28 cellular contexts compared by ENCODE assay signal in the genomic region with DNA sequence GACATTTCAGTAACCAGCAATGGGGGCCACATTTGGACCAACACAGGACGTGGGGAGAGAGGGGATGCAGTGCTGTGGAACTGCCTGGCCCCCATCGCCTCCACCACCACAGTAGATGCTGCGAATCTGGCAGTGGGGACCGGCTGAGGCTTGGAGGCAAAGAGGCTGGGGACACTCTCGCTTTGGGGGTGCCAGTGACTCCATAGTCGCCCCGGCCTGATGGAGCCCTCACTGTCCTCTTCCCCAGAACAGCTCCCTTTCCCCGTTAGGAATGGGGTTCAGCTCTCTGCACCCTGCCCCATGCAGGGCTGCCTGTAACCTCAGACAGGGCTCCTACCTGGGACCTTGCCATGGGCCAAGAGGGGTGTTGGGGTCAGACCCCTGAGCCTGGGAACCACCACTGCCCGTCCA. TPM values are rescaled to one million over a fixed set of nuclear protein-coding genes. Genes with fewer than 3 reads are reported as not detected.
DNase-seq lines count a peak whose midpoint lies in the region; ATAC-seq, FAIRE-seq and TF ChIP-seq lines count a peak whose summit lies in the region.
"Had no signal": no experiment of that assay in that cellular context is flagged by ENCODE, and none has a peak within 500 bp of the region (broad histone marks: within the 10 kb centered on the region; RNA-seq: fewer than 3 reads in every experiment).

No MANE protein-coding gene starts in this region.

- H3K9ac ChIP-seq in kidney (ENCODE audit: low read length in 2 of 2): no peak overlapping the region

- no peak overlapping the region for H3K27ac ChIP-seq in right atrium auricular region
- H3K27ac ChIP-seq in RWPE2 (ENCODE audit: poor library complexity, severe bottlenecking): peak overlapping the region; percentile 14
- no peak overlapping the region for H3K27ac ChIP-seq in kidney (ENCODE audit: low read depth in 2 of 2, low read length in 2 of 2)
- H3K27ac ChIP-seq in upper lobe of right lung: no peak overlapping the region
- H3K27ac ChIP-seq: uterus had no signal

- H3K9me3 ChIP-seq in right atrium auricular region (no peaks in the 10 kb centered on the region), RWPE2 (ENCODE audit: severe bottlenecking) (no peaks in the 10 kb centered on the region), kidney (ENCODE audit: control insufficient read depth in 1 of 2, low read length in 2 of 2) (no peaks in the 10 kb centered on the region), upper lobe of right lung (no peaks in the 10 kb centered on the region)
- H3K9me3 ChIP-seq: SJCRH30, uterus had no signal

- no peaks in the 10 kb centered on the region for H3K36me3 ChIP-seq in right atrium auricular region
- no peaks in the 10 kb centered on the region for H3K36me3 ChIP-seq in RWPE2 (ENCODE audit: low read depth)
- H3K36me3 ChIP-seq in kidney (ENCODE audit: control insufficient read depth in 1 of 2, insufficient read depth in 2 of 2, low read length in 2 of 2): no peaks in the 10 kb centered on the region
- no peaks in the 10 kb centered on the region for H3K36me3 ChIP-seq in upper lobe of right lung
- H3K36me3 ChIP-seq: SJCRH30, uterus had no signal

- ATAC-seq in Right ventricle myocardium superior (ENCODE audit: poor library complexity) (no peak), RWPE2 (ENCODE audit: low read depth) (no peak), upper lobe of right lung (no peak), GM21619 (IDR thresholded peaks at IDR 0.05; ENCODE audit: unreplicated experiment) (no peak)
- ATAC-seq: T-cell had no signal

- intact Hi-C loops in Right ventricle myocardium superior (cut with DNase I) (no loop called here), kidney (cut with DNase I) (no loop called here), upper lobe of right lung (cut with DNase I) (no loop called here)

- DNase-seq in Right ventricle myocardium superior (peak; percentile 24), right atrium auricular region (ENCODE audit: low spot score) (no peak), RWPE2 (ENCODE audit: low spot score) (peak; percentile 41), kidney (peak; percentile 67), upper lobe of right lung (peak; percentile 51), OCI-M2 (lab: John Stamatoyannopoulos, UW; ENCODE audit: unreplicated experiment) (no peak), NCI-H345 treated with DMSO at 0.1 percent for 48 hours (lab: John Stamatoyannopoulos, UW; ENCODE audit: unreplicated experiment) (no peak)
- DNase-seq: activated naive CD4-positive, alpha-beta T cell treated with anti-CD3 and anti-CD28 coated beads, Interleukin-2, amount 50 U/mL, for 16 hours; CD4-positive, CD25-positive, alpha-beta regulatory T cell; cerebellar nuclear complex; mesenchymal stem cell; naive B cell; NCI-H1436; NCI-H446; OCI-M1; retina; stimulated activated CD4-positive, alpha-beta T cell treated with anti-CD3 and anti-CD28 coated beads, Interleukin-12 subunit alpha, Interleukin-12 subunit beta, amount 100 ng/mL, for 4 hours; stimulated activated CD4-positive, alpha-beta T cell treated with anti-CD3 and anti-CD28 coated beads, Interleukin-4, amount 100 ng/mL, for 4 hours; stimulated activated naive CD4-positive, alpha-beta T cell; T-cell had no signal

- no peak for FAIRE-seq in kidney (lab: Jason Lieb, UNC)
- FAIRE-seq: GM19239 had no signal

- H3K4me1 ChIP-seq in right atrium auricular region (peaks cover 0 to 12% of the 10 kb centered on the region in 2 donors), RWPE2 (ENCODE audit: insufficient read depth, poor library complexity, severe bottlenecking) (peaks cover 16% of the 10 kb centered on the region), kidney (ENCODE audit: control insufficient read depth in 1 of 2, insufficient read depth in 1 of 2, low read depth in 1 of 2, low read length in 2 of 2) (no peaks in the 10 kb centered on the region), upper lobe of right lung (peaks cover 17% of the 10 kb centered on the region)
- H3K4me1 ChIP-seq: uterus had no signal

- H3K4me3 ChIP-seq in right atrium auricular region (no peak overlapping the region), RWPE2 (ENCODE audit: severe bottlenecking) (no peak overlapping the region), kidney (ENCODE audit: low read length in 2 of 2) (no peak overlapping the region), upper lobe of right lung (no peak overlapping the region)
- H3K4me3 ChIP-seq: SJCRH30, uterus had no signal

- H3K27me3 ChIP-seq in right atrium auricular region (no peaks in the 10 kb centered on the region), RWPE2 (ENCODE audit: insufficient read depth, poor library complexity, severe bottlenecking) (no peaks in the 10 kb centered on the region), upper lobe of right lung (no peaks in the 10 kb centered on the region)
- H3K27me3 ChIP-seq: SJCRH30, uterus had no signal

- TF ChIP-seq CTCF in right atrium auricular region (IDR thresholded peaks at IDR 0.05) (no peak), RWPE2 (IDR thresholded peaks at IDR 0.05; ENCODE audit: poor library complexity, severe bottlenecking) (no peak), kidney (IDR thresholded peaks at IDR 0.05; ENCODE audit: borderline replicate concordance, extremely low read depth, insufficient read depth) (no peak), upper lobe of right lung (IDR thresholded peaks at IDR 0.05) (no peak)

RNA-seq across cellular contexts. Expression of gene MUC2, which starts 1.8 kb away (rescaled TPM):
- total RNA-seq in Right ventricle myocardium superior (not detected), right atrium auricular region (not detected), kidney (not detected), upper lobe of right lung (not detected)
- not detected for polyA plus RNA-seq in kidney (ENCODE audit: insufficient read depth, low read depth, low replicate concordance)
- total RNA-seq: activated CD8-positive, alpha-beta memory T cell treated with anti-CD3 and anti-CD28 coated beads for 36 hours; CD4-positive, CD25-positive, alpha-beta regulatory T cell; omental fat pad; temporal lobe had no signal
- polyA plus RNA-seq: AG04450; CD4-positive, CD25-positive, alpha-beta regulatory T cell had no signal

RNA-seq across cellular contexts. Expression of gene MUC6, which starts 36.3 kb away (rescaled TPM):
- total RNA-seq in Right ventricle myocardium superior: not detected
- total RNA-seq in right atrium auricular region: not detected
- 3.0 TPM for total RNA-seq in kidney
- 1.1 TPM for polyA plus RNA-seq in kidney (ENCODE audit: insufficient read depth, low read depth, low replicate concordance)
- total RNA-seq in upper lobe of right lung: not detected
- total RNA-seq: activated CD8-positive, alpha-beta memory T cell treated with anti-CD3 and anti-CD28 coated beads for 36 hours; CD4-positive, CD25-positive, alpha-beta regulatory T cell; omental fat pad; SJCRH30 had no signal
- polyA plus RNA-seq: AG04450 had no signal

Comparison
In these comparisons a context has a peak if more than half of its experiments do, and no peak if none do; other contexts are left out.
1. DNase-seq: peak in Right ventricle myocardium superior (single experiment), RWPE2 (single experiment), kidney (single experiment) and upper lobe of right lung (single experiment); none in right atrium auricular region (single experiment), OCI-M2 (single experiment) and NCI-H345 treated with DMSO at 0.1 percent for 48 hours (single experiment).